9 cellular contexts compared by ENCODE assay signal in genomic region chr9:128917151-128917849, GRCh38. TPM values are rescaled to one million over a fixed set of nuclear protein-coding genes. Genes with fewer than 3 reads are reported as not detected.
A peak's percentile ranks its signal among the peaks of the same experiment; 100 is the strongest.
DNase-seq lines count a peak whose midpoint lies in the region; ATAC-seq and TF ChIP-seq lines count a peak whose summit lies in the region.
"Had no signal": no experiment of that assay in that cellular context is flagged by ENCODE, and none has a peak within 500 bp of the region (broad histone marks: within the 10 kb centered on the region; RNA-seq: fewer than 3 reads in every experiment).

No MANE protein-coding gene starts in this region.

- peaks cover 81 to 93% (median 90%) of the 10 kb centered on the region in 4 donors for H3K4me1 ChIP-seq in upper lobe of left lung

- DNase-seq in DMS 273 (lab: John Stamatoyannopoulos, UW; ENCODE audit: unreplicated experiment) (peak; percentile 15), DMS 273 treated with DMSO at 0.1 percent for 48 hours (lab: John Stamatoyannopoulos, UW) (no peak), epithelial cell of esophagus (ENCODE audit: low read depth) (peak; percentile 59), middle frontal gyrus (ENCODE audit: extremely low spot score, low spot score) (peak; percentile 43), upper lobe of left lung (peak; percentile 77 to 89), activated gamma-delta T cell treated with Interleukin-2 at 50 U/mL for 16 hours (no peak), GM19238 (ENCODE audit: insufficient read length, low spot score) (no peak), NCI-H146 treated with DMSO at 0.1 percent for 48 hours (lab: John Stamatoyannopoulos, UW; ENCODE audit: unreplicated experiment) (no peak)
- DNase-seq: activated CD4-positive, alpha-beta T cell treated with anti-CD3 and anti-CD28 coated beads, Interleukin-2, amount 10 ng/mL, durations not matched to agents 7 days and 5 days had no signal

- peak overlapping the region; percentile 71 to 90 (median 86) for H3K27ac ChIP-seq in upper lobe of left lung

- peak in 1 of 4 donors; percentile 29 for TF ChIP-seq EP300 in upper lobe of left lung (IDR thresholded peaks at IDR 0.05)

- H3K4me3 ChIP-seq in epithelial cell of esophagus (ENCODE audit: low read length) (no peak overlapping the region), upper lobe of left lung (peak overlapping the region in 1 of 4 donors; percentile 19)

- TF ChIP-seq CTCF in epithelial cell of esophagus (IDR thresholded peaks at IDR 0.05; ENCODE audit: insufficient read depth, low read depth, low read length, missing control alignments) (no peak), upper lobe of left lung (IDR thresholded peaks at IDR 0.05) (no peak)

- peak in 1 of 4 donors; percentile 50 for TF ChIP-seq POLR2A in upper lobe of left lung (IDR thresholded peaks at IDR 0.05)

- H3K9me3 ChIP-seq in upper lobe of left lung, result no peaks in the 10 kb centered on the region

- no peaks in the 10 kb centered on the region for H3K27me3 ChIP-seq in upper lobe of left lung

- ATAC-seq in upper lobe of left lung (ENCODE audit: low FRiP score in 2 of 2), result peak; percentile 66 to 78

- peaks cover 0 to 43% (median 12%) of the 10 kb centered on the region in 4 donors for H3K36me3 ChIP-seq in upper lobe of left lung

- 53 to 62% methylated on average over 15 to 23 of the region's 26 CpGs for WGBS in upper lobe of left lung, 2 donors

RNA-seq across cellular contexts. Expression of gene PHYHD1, which starts 3.5 kb away (rescaled TPM):
- 100 to 1,000 TPM in 1 of 6 donors, 10 to 100 TPM in 5; 27.6 to 286 (median 57.7) TPM for total RNA-seq in upper lobe of left lung

RNA-seq across cellular contexts. Expression of gene DOLK, which starts 30.1 kb away (rescaled TPM):
- 10 to 100 TPM in 5 of 6 donors, 1 to 10 TPM in 1; 5.7 to 24.5 (median 12.3) TPM for total RNA-seq in upper lobe of left lung

RNA-seq across cellular contexts. Expression of gene NUP188, which starts 30.2 kb away (rescaled TPM):
- 100 to 1,000 TPM in 1 of 6 donors, 10 to 100 TPM in 5; 30.4 to 225 (median 50.1) TPM for total RNA-seq in upper lobe of left lung

RNA-seq across cellular contexts. Expression of gene LRRC8A, which starts 35.4 kb away (rescaled TPM):
- total RNA-seq in upper lobe of left lung, result 100 to 1,000 TPM in 2 of 6 donors, 10 to 100 TPM in 4; 49.0 to 132 (median 67.0) TPM

RNA-seq across cellular contexts. Expression of gene KYAT1, which starts 35.5 kb away (rescaled TPM):
- 10 to 100 TPM in 1 of 6 donors, 1 to 10 TPM in 5; 3.9 to 10.5 (median 5.4) TPM for total RNA-seq in upper lobe of left lung

Comparison
In these comparisons a context has a peak if more than half of its experiments do, and no peak if none do; other contexts are left out.
1. DNase-seq: peak in DMS 273 (single experiment), epithelial cell of esophagus (single experiment), middle frontal gyrus (single experiment) and upper lobe of left lung (2 of 2); none in DMS 273 treated with DMSO at 0.1 percent for 48 hours (single experiment), activated gamma-delta T cell treated with Interleukin-2 at 50 U/mL for 16 hours (single experiment), GM19238 (single experiment) and NCI-H146 treated with DMSO at 0.1 percent for 48 hours (single experiment).